In the genomic region with DNA sequence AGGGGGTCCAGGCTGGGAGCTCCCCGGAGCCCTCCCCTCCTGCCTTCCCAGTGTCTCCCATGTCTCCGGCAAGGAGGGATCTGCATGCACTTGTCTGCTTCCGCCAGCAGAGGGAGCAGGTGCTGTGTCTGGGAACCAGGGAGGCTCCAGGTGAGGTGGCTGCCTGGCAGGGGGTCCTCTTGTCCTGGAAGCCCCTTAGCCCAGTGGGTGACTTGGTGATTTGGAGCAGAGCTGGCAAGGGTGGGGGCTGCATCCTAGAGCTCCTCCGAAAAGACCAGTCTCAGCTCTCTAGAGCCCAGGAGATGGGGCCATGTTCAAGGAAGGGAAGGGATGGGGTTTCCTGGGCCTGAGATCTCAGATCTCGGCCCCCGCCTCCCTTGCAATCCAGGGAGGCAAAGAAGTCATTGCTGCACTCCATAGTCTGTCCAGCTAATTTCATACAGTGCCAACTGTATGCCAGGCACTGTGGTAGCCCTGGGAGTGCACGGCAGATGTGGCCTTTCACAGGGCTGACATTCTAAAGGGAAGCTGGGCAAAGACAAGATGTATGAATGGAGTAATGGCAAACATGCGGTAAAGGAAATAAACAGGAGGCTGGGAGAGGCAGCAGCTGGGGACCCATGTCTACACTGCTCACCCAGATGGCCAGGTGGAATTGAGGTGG, we compare ENCODE assay signal across 1 cellular context.
TF ChIP-seq lines count a peak whose summit lies in the region.

No MANE protein-coding gene starts in this region.

TF ChIP-seq in GM12878, 131 proteins besides CTCF, POLR2A, EP300 and RAD21 (continued from another document):
- TF ChIP-seq ZNF687 (IDR thresholded peaks at IDR 0.05): no peak
- TF ChIP-seq STAT1 (conservative IDR thresholded peaks at IDR 0.05): 0 out of 2 replicates have a peak, but pooled peaks have one; percentile 64
- 0 out of 2 replicates have a peak, but pooled peaks have one; percentile 30 for TF ChIP-seq LARP7 (IDR thresholded peaks at IDR 0.05)
- 0 out of 2 replicates have a peak, but pooled peaks have one; percentile 12 for TF ChIP-seq TCF3 (IDR thresholded peaks at IDR 0.05; ENCODE audit: borderline replicate concordance, insufficient read depth, low read depth, low read length)
- TF ChIP-seq SMC3 (IDR thresholded peaks at IDR 0.05; ENCODE audit: borderline replicate concordance, low read length): peak; percentile 79
- TF ChIP-seq SIN3A (IDR thresholded peaks at IDR 0.05; ENCODE audit: low read depth, low read length): no peak
